Comparison of ENCODE assay signal across 18 cellular contexts in genomic region chr2:219632758-219633101, GRCh38. TPM values are rescaled to one million over a fixed set of nuclear protein-coding genes. Genes with fewer than 3 reads are reported as not detected.
DNase-seq lines count a peak whose midpoint lies in the region; ATAC-seq and TF ChIP-seq lines count a peak whose summit lies in the region.
"Had no signal": no experiment of that assay in that cellular context is flagged by ENCODE, and none has a peak within 500 bp of the region (broad histone marks: within the 10 kb centered on the region; RNA-seq: fewer than 3 reads in every experiment).

No MANE protein-coding gene starts in this region.

- H3K4me3 Mint-ChIP-seq in WTC11: no peak overlapping the region
- no peak overlapping the region for H3K4me3 Mint-ChIP-seq in activated naive CD4-positive, alpha-beta T cell treated with anti-CD3 and anti-CD28 coated beads for 36 hours
- H3K4me3 Mint-ChIP-seq: CD4-positive, CD25-positive, alpha-beta regulatory T cell; GM23338 had no signal

- CTCF ChIA-PET in WTC11 (lab: Charles Lee): interaction anchor here (1.3 to 2.0 kb wide), 2 partner anchors 10 to 13 kb away, joined by 4 to 5 read pairs; no protein-coding TSS in a partner anchor
- CTCF ChIA-PET in activated naive CD4-positive, alpha-beta T cell treated with anti-CD3 and anti-CD28 coated beads for 36 hours (lab: Charles Lee): interaction anchor here (1.4 kb wide), 1 partner anchor 10 kb away, joined by 4 read pairs; no protein-coding TSS in a partner anchor

- intact Hi-C loops in left ventricle myocardium superior (cut with micrococcal nuclease) (no loop called here), Right ventricle myocardium superior (cut with DNase I) (no loop called here)
- intact Hi-C loops in activated naive CD4-positive, alpha-beta T cell treated with anti-CD3 and anti-CD28 coated beads for 36 hours (cut with micrococcal nuclease): no loop called here

- no peaks in the 10 kb centered on the region for H3K36me3 Mint-ChIP-seq in WTC11
- no peaks in the 10 kb centered on the region for H3K36me3 Mint-ChIP-seq in activated naive CD4-positive, alpha-beta T cell treated with anti-CD3 and anti-CD28 coated beads for 36 hours (ENCODE audit: low read depth)
- H3K36me3 Mint-ChIP-seq: CD4-positive, CD25-positive, alpha-beta regulatory T cell had no signal

- POLR2A ChIA-PET in WTC11 (lab: Charles Lee): no interaction called here

- H3K4me1 Mint-ChIP-seq in WTC11: no peaks in the 10 kb centered on the region; the same call in 1 of the 2 replicates
- H3K4me1 Mint-ChIP-seq in activated naive CD4-positive, alpha-beta T cell treated with anti-CD3 and anti-CD28 coated beads for 36 hours (ENCODE audit: low read depth): no peaks in the 10 kb centered on the region
- H3K4me1 Mint-ChIP-seq: CD4-positive, CD25-positive, alpha-beta regulatory T cell had no signal

- ATAC-seq in left ventricle myocardium superior (no peak), Right ventricle myocardium superior (ENCODE audit: poor library complexity) (no peak), WTC11 (no peak), omental fat pad (ENCODE audit: low FRiP score) (no peak)
- ATAC-seq: GM23338 had no signal

- H3K27ac Mint-ChIP-seq in WTC11: no peak overlapping the region
- H3K27ac Mint-ChIP-seq in activated naive CD4-positive, alpha-beta T cell treated with anti-CD3 and anti-CD28 coated beads for 36 hours: no peak overlapping the region
- H3K27ac Mint-ChIP-seq: CD4-positive, CD25-positive, alpha-beta regulatory T cell; GM23338 had no signal

- DNase-seq in left ventricle myocardium superior: peak; percentile 41
- no peak for DNase-seq in Right ventricle myocardium superior
- DNase-seq in WTC11 (ENCODE audit: low spot score): peak; percentile 7
- peak; percentile 14 for DNase-seq in omental fat pad (ENCODE audit: low spot score)
- no peak for DNase-seq in NCI-H1092 (lab: John Stamatoyannopoulos, UW)
- no peak for DNase-seq in DMS 273 treated with DMSO at 0.1 percent for 48 hours (lab: John Stamatoyannopoulos, UW)
- DNase-seq in activated naive CD4-positive, alpha-beta T cell treated with anti-CD3 and anti-CD28 coated beads for 36 hours: no peak
- DNase-seq: AML-193; CD4-positive, CD25-positive, alpha-beta regulatory T cell; DMS79 treated with DMSO at 0.1 percent for 48 hours; KBM-7; MV-4-11; NCI-H1417 treated with DMSO at 0.1 percent for 48 hours; NCI-H1930; NCI-H446 treated with DMSO at 0.1 percent for 48 hours; NCI-H748 treated with DMSO at 0.1 percent for 48 hours; OCI-M1 had no signal

- H3K27me3 Mint-ChIP-seq in WTC11 (ENCODE audit: low read depth): no peaks in the 10 kb centered on the region
- peaks cover 6% of the 10 kb centered on the region for H3K27me3 Mint-ChIP-seq in activated naive CD4-positive, alpha-beta T cell treated with anti-CD3 and anti-CD28 coated beads for 36 hours (ENCODE audit: low read depth)
- H3K27me3 Mint-ChIP-seq: CD4-positive, CD25-positive, alpha-beta regulatory T cell had no signal

- no peak for TF ChIP-seq CTCF in WTC11 (IDR thresholded peaks at IDR 0.05)
- no peak for TF ChIP-seq CTCF in omental fat pad (IDR thresholded peaks at IDR 0.05)

- no peaks in the 10 kb centered on the region for H3K9me3 Mint-ChIP-seq in WTC11
- H3K9me3 Mint-ChIP-seq in activated naive CD4-positive, alpha-beta T cell treated with anti-CD3 and anti-CD28 coated beads for 36 hours: no peaks in the 10 kb centered on the region
- H3K9me3 Mint-ChIP-seq: GM23338 had no signal

TF ChIP-seq in WTC11, 78 proteins besides CTCF, POLR2A, EP300 and RAD21:
- no peak for TF ChIP-seq SOX15 (CRISPR knock-in tag; IDR thresholded peaks at IDR 0.05)
- TF ChIP-seq ZNF416 (CRISPR knock-in tag; IDR thresholded peaks at IDR 0.05): no peak
- no peak for TF ChIP-seq GRHL2 (CRISPR knock-in tag; IDR thresholded peaks at IDR 0.05; ENCODE audit: insufficient replicate concordance, severe bottlenecking)
- TF ChIP-seq RELA (CRISPR knock-in tag; IDR thresholded peaks at IDR 0.05; ENCODE audit: borderline replicate concordance): no peak
- no peak for TF ChIP-seq JAZF1 (CRISPR knock-in tag; IDR thresholded peaks at IDR 0.05)
- no peak for TF ChIP-seq CBFB (CRISPR knock-in tag; IDR thresholded peaks at IDR 0.05; ENCODE audit: low read depth)
- no peak for TF ChIP-seq ERG (CRISPR knock-in tag; IDR thresholded peaks at IDR 0.05)
- TF ChIP-seq ELF4 (CRISPR knock-in tag; IDR thresholded peaks at IDR 0.05; ENCODE audit: low read depth): no peak
- TF ChIP-seq TP53 (CRISPR knock-in tag; IDR thresholded peaks at IDR 0.05): no peak
- no peak for TF ChIP-seq USF1 (CRISPR knock-in tag; IDR thresholded peaks at IDR 0.05)
- TF ChIP-seq ZNF532 (CRISPR knock-in tag; IDR thresholded peaks at IDR 0.05; ENCODE audit: borderline replicate concordance): no peak
- TF ChIP-seq FOXP1 (CRISPR knock-in tag; IDR thresholded peaks at IDR 0.05; ENCODE audit: borderline replicate concordance): no peak
- no peak for TF ChIP-seq SP1 (CRISPR knock-in tag; conservative IDR thresholded peaks at IDR 0.05)

RNA-seq across cellular contexts. Expression of gene SLC4A3, which starts 5.3 kb away (rescaled TPM):
- 456 TPM for total RNA-seq in left ventricle myocardium superior
- total RNA-seq in Right ventricle myocardium superior: 503 TPM
- total RNA-seq in WTC11 (2021): 7.8 to 9.9 TPM (median 8.7 TPM) in 3 replicates
- 10 to 100 TPM in 2 of 4 donors, 1 to 10 TPM in 2; 5.2 to 15.8 (median 8.6) TPM for total RNA-seq in omental fat pad
- not detected for total RNA-seq in activated naive CD4-positive, alpha-beta T cell treated with anti-CD3 and anti-CD28 coated beads for 36 hours
- total RNA-seq: CD4-positive, CD25-positive, alpha-beta regulatory T cell had no signal

RNA-seq across cellular contexts. Expression of gene STK11IP, which starts 35.1 kb away (rescaled TPM):
- total RNA-seq in left ventricle myocardium superior: 14.0 TPM
- total RNA-seq in Right ventricle myocardium superior: 15.6 TPM
- 31.3 to 39.9 TPM (median 31.9 TPM) in 3 replicates for total RNA-seq in WTC11 (2021)
- total RNA-seq in omental fat pad: 10 to 100 TPM in 2 of 4 donors, 1 to 10 TPM in 2; 9.1 to 22.4 (median 13.0) TPM
- total RNA-seq in activated naive CD4-positive, alpha-beta T cell treated with anti-CD3 and anti-CD28 coated beads for 36 hours: 10 to 100 TPM; 32.1 TPM

Comparison
In these comparisons a context has a peak if more than half of its experiments do, and no peak if none do; other contexts are left out.
1. DNase-seq: peak in left ventricle myocardium superior (single experiment), WTC11 (single experiment) and omental fat pad (single experiment); none in Right ventricle myocardium superior (single experiment), NCI-H1092 (single experiment), DMS 273 treated with DMSO at 0.1 percent for 48 hours (single experiment) and activated naive CD4-positive, alpha-beta T cell treated with anti-CD3 and anti-CD28 coated beads for 36 hours (single experiment).
2. RNA of gene SLC4A3, which starts 5.3 kb away (total RNA-seq): 503 TPM in Right ventricle myocardium superior (single experiment) and 456 TPM in left ventricle myocardium superior (single experiment); 5.2 to 15.8 TPM in omental fat pad, 7.8 to 9.9 TPM in WTC11 and not detected in activated naive CD4-positive, alpha-beta T cell treated with anti-CD3 and anti-CD28 coated beads for 36 hours; every median in the first group is over 10 times any median in the second.